Comparison of ENCODE assay signal across 8 cellular contexts in the genomic region with DNA sequence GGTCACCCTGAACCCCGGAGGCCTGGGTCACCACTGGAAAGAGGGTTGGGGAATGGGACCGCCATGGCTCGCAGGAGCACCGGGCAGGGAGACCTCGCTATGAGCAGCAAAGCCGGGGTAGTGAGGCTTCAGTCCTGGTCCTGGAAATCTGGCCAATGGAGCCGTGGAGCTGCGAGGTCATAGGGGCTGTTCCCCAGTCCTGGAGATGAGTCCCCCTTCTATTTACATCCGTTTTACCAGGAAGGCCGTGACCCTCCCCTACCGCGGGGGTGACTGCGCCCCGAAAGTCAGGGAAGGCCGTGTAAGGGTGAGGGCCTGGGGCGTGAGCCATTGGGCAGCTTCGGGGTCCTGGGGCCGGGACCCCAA. TPM values are rescaled to one million over a fixed set of nuclear protein-coding genes. Genes with fewer than 3 reads are reported as not detected.
A peak's percentile ranks its signal among the peaks of the same experiment; 100 is the strongest.
DNase-seq lines count a peak whose midpoint lies in the region; ATAC-seq and TF ChIP-seq lines count a peak whose summit lies in the region.

No MANE protein-coding gene starts in this region.

- TF ChIP-seq CTCF in CD14-positive monocyte (IDR thresholded peaks at IDR 0.05) (no peak), neural cell (IDR thresholded peaks at IDR 0.05; ENCODE audit: poor library complexity, severe bottlenecking) (no peak)

- no peak for TF ChIP-seq RAD21 in neural cell (conservative IDR thresholded peaks at IDR 0.05)

- no peak overlapping the region for H3K4me2 ChIP-seq in neural cell (ENCODE audit: low read length)

- no peaks in the 10 kb centered on the region for H3F3A ChIP-seq in neural cell (ENCODE audit: insufficient read depth, low read length, poor library complexity, severe bottlenecking)

- H3K27ac ChIP-seq in ectodermal cell (ENCODE audit: insufficient read depth, low read depth, low read length, poor library complexity, severe bottlenecking) (no peak overlapping the region), neural cell (ENCODE audit: low read length) (no peak overlapping the region)

- peaks cover 5% of the 10 kb centered on the region for H3K79me2 ChIP-seq in neural cell (replicated peaks; ENCODE audit: insufficient read depth, low read length)

- intact Hi-C loops in CD14-positive monocyte (cut with micrococcal nuclease), result no loop called here

- DNase-seq in CD14-positive monocyte (ENCODE audit: low spot score), result no peak
- peak; percentile 37 for DNase-seq in NCI-H1105 (lab: John Stamatoyannopoulos, UW)
- DNase-seq in activated CD4-positive, CD25-positive, alpha-beta regulatory T cell (lab: John Stamatoyannopoulos, UW), result no peak
- DNase-seq in RPMI8226, result no peak

- no peak overlapping the region for H3K27ac Mint-ChIP-seq in CD14-positive monocyte

- TF ChIP-seq EP300 in neural cell (conservative IDR thresholded peaks at IDR 0.05; ENCODE audit: poor library complexity, severe bottlenecking), result no peak

- peaks cover 8% of the 10 kb centered on the region for H3K4me1 ChIP-seq in ectodermal cell (ENCODE audit: control insufficient read depth, insufficient read depth, low read length)

- peaks cover 3 to 22% of the 10 kb centered on the region in 2 donors for H3K36me3 Mint-ChIP-seq in CD14-positive monocyte

- no peaks in the 10 kb centered on the region for H3K27me3 ChIP-seq in ectodermal cell (ENCODE audit: control insufficient read depth, insufficient read depth, low read length, poor library complexity, severe bottlenecking)
- no peaks in the 10 kb centered on the region for H3K27me3 ChIP-seq in neural cell (ENCODE audit: insufficient read depth, low read depth, low read length)

- peak overlapping the region; percentile 76 to 83 for H3K4me3 Mint-ChIP-seq in CD14-positive monocyte

- H3K36me3 ChIP-seq in ectodermal cell (ENCODE audit: control insufficient read depth, insufficient read depth, low read length) (peaks cover 8% of the 10 kb centered on the region), neural cell (ENCODE audit: insufficient read depth, low read length) (no peaks in the 10 kb centered on the region)

- H3K27me3 Mint-ChIP-seq in CD14-positive monocyte (ENCODE audit: low read depth in 3 of 3), result peaks cover 0 to 5% (median 2%) of the 10 kb centered on the region in 3 donors

- H4K20me1 ChIP-seq in neural cell (ENCODE audit: insufficient read depth), result no peaks in the 10 kb centered on the region

- H3K9me3 Mint-ChIP-seq in CD14-positive monocyte, result peaks cover 0 to 3% (median 0%) of the 10 kb centered on the region in 7 donors

- H3K4me1 Mint-ChIP-seq in CD14-positive monocyte, result peaks cover 30% of the 10 kb centered on the region

- H3K9me2 ChIP-seq in neural cell (ENCODE audit: insufficient read depth, low read length), result no peaks in the 10 kb centered on the region

- ATAC-seq in HG02571 (IDR thresholded peaks at IDR 0.05; ENCODE audit: unreplicated experiment) (no peak), GM18907 (IDR thresholded peaks at IDR 0.05; ENCODE audit: unreplicated experiment) (no peak)

- peak overlapping the region; percentile 68 for H3K9ac ChIP-seq in neural cell (ENCODE audit: low read length)

- H3K9me3 ChIP-seq in ectodermal cell (ENCODE audit: control insufficient read depth, low read length), result no peaks in the 10 kb centered on the region
- H3K9me3 ChIP-seq in neural cell (ENCODE audit: low read length), result no peaks in the 10 kb centered on the region

- 37 to 39% methylated on average over 18 of the region's 18 CpGs for WGBS in ectodermal cell, 2 experiments

- H3K4me3 ChIP-seq in ectodermal cell (ENCODE audit: insufficient read depth, low read depth, low read length), result peak overlapping the region; percentile 64
- peak overlapping the region; percentile 70 for H3K4me3 ChIP-seq in neural cell (ENCODE audit: low read length)

- no peak overlapping the region for H2AFZ ChIP-seq in neural cell (ENCODE audit: low read depth, low read length)

TF ChIP-seq in neural cell, 6 proteins besides CTCF, POLR2A, EP300 and RAD21:
- no peak for TF ChIP-seq POLR2AphosphoS5 (IDR thresholded peaks at IDR 0.05)
- TF ChIP-seq, protein P1, sequence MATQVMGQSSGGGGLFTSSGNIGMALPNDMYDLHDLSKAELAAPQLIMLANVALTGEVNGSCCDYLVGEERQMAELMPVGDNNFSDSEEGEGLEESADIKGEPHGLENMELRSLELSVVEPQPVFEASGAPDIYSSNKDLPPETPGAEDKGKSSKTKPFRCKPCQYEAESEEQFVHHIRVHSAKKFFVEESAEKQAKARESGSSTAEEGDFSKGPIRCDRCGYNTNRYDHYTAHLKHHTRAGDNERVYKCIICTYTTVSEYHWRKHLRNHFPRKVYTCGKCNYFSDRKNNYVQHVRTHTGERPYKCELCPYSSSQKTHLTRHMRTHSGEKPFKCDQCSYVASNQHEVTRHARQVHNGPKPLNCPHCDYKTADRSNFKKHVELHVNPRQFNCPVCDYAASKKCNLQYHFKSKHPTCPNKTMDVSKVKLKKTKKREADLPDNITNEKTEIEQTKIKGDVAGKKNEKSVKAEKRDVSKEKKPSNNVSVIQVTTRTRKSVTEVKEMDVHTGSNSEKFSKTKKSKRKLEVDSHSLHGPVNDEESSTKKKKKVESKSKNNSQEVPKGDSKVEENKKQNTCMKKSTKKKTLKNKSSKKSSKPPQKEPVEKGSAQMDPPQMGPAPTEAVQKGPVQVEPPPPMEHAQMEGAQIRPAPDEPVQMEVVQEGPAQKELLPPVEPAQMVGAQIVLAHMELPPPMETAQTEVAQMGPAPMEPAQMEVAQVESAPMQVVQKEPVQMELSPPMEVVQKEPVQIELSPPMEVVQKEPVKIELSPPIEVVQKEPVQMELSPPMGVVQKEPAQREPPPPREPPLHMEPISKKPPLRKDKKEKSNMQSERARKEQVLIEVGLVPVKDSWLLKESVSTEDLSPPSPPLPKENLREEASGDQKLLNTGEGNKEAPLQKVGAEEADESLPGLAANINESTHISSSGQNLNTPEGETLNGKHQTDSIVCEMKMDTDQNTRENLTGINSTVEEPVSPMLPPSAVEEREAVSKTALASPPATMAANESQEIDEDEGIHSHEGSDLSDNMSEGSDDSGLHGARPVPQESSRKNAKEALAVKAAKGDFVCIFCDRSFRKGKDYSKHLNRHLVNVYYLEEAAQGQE (IDR thresholded peaks at IDR 0.05; ENCODE audit: borderline replicate concordance), result no peak
- no peak for TF ChIP-seq MXI1 (conservative IDR thresholded peaks at IDR 0.05; ENCODE audit: poor library complexity, severe bottlenecking)
- TF ChIP-seq SMC3 (conservative IDR thresholded peaks at IDR 0.05; ENCODE audit: poor library complexity), result no peak
- no peak for TF ChIP-seq TAF1 (IDR thresholded peaks at IDR 0.05; ENCODE audit: low read depth)
- no peak for TF ChIP-seq EZH2 (IDR thresholded peaks at IDR 0.05; ENCODE audit: borderline replicate concordance, insufficient read depth, low read length, poor library complexity, severe bottlenecking)

RNA-seq across cellular contexts. Expression of a gene that starts 0.4 kb away (rescaled TPM):
- polyA plus RNA-seq in CD14-positive monocyte, result 1 to 10 TPM; 1.6 to 2.6 TPM
- polyA plus RNA-seq in ectodermal cell (2013, experiment 1 of 4), result 30.5 TPM
- 30.1 TPM for polyA plus RNA-seq in ectodermal cell (2013, experiment 2 of 4)
- polyA plus RNA-seq in ectodermal cell (2013, experiment 3 of 4), result 25.1 TPM
- polyA plus RNA-seq in ectodermal cell (2013, experiment 4 of 4), result 24.3 TPM
- 13.3 and 34.9 TPM in 2 replicates for polyA plus RNA-seq in neural cell
- polyA minus RNA-seq in neural cell, result 7.8 and 8.0 TPM in 2 replicates

RNA-seq across cellular contexts. Expression of a gene that starts 5.2 kb away (rescaled TPM):
- polyA plus RNA-seq in CD14-positive monocyte (100 to 1,000 TPM; 879 to 990 TPM), neural cell (147 and 167 TPM in 2 replicates)
- 1,654 TPM for polyA plus RNA-seq in ectodermal cell (2013, experiment 1 of 4)
- 1,774 TPM for polyA plus RNA-seq in ectodermal cell (2013, experiment 2 of 4)
- 1,691 TPM for polyA plus RNA-seq in ectodermal cell (2013, experiment 3 of 4)
- polyA plus RNA-seq in ectodermal cell (2013, experiment 4 of 4), result 1,935 TPM
- polyA minus RNA-seq in neural cell, result 70.4 and 76.5 TPM in 2 replicates

RNA-seq across cellular contexts. Expression of a gene that starts 6.5 kb away (rescaled TPM):
- 1 to 10 TPM; 4.4 to 5.6 TPM for polyA plus RNA-seq in CD14-positive monocyte
- 48.0 TPM for polyA plus RNA-seq in ectodermal cell (2013, experiment 1 of 4)
- polyA plus RNA-seq in ectodermal cell (2013, experiment 2 of 4), result 45.1 TPM
- polyA plus RNA-seq in ectodermal cell (2013, experiment 3 of 4), result 34.8 TPM
- polyA plus RNA-seq in ectodermal cell (2013, experiment 4 of 4), result 39.4 TPM
- polyA plus RNA-seq in neural cell, result 40.9 and 66.4 TPM in 2 replicates
- 32.5 and 34.8 TPM in 2 replicates for polyA minus RNA-seq in neural cell

RNA-seq across cellular contexts. Expression of a gene that starts 14.1 kb away (rescaled TPM):
- polyA plus RNA-seq in CD14-positive monocyte, result 10 to 100 TPM; 26.8 to 35.0 TPM
- 38.9 TPM for polyA plus RNA-seq in ectodermal cell (2013, experiment 1 of 4)
- 40.3 TPM for polyA plus RNA-seq in ectodermal cell (2013, experiment 2 of 4)
- 26.1 TPM for polyA plus RNA-seq in ectodermal cell (2013, experiment 3 of 4)
- 27.2 TPM for polyA plus RNA-seq in ectodermal cell (2013, experiment 4 of 4)
- 7.3 and 7.8 TPM in 2 replicates for polyA plus RNA-seq in neural cell
- 6.5 and 8.8 TPM in 2 replicates for polyA minus RNA-seq in neural cell

RNA-seq across cellular contexts. Expression of a gene that starts 14.7 kb away (rescaled TPM):
- polyA plus RNA-seq in CD14-positive monocyte (not detected), neural cell (11.8 and 16.2 TPM in 2 replicates)
- 2.2 TPM for polyA plus RNA-seq in ectodermal cell (2013, experiment 1 of 4)
- polyA plus RNA-seq in ectodermal cell (2013, experiment 2 of 4), result 3.6 TPM
- 1.5 TPM for polyA plus RNA-seq in ectodermal cell (2013, experiment 3 of 4)
- polyA plus RNA-seq in ectodermal cell (2013, experiment 4 of 4), result 1.9 TPM
- 11.8 and 11.9 TPM in 2 replicates for polyA minus RNA-seq in neural cell
